2 cellular contexts compared by ENCODE assay signal in genomic region chr2:127108090-127108523, GRCh38.
TF ChIP-seq lines count a peak whose summit lies in the region.

No MANE protein-coding gene starts in this region.

TF ChIP-seq in IMR-90, 13 proteins besides CTCF, POLR2A, EP300 and RAD21 (continued from another document):
- TF ChIP-seq USF2 (IDR thresholded peaks at IDR 0.05; ENCODE audit: low read depth, low read length) (no peak), RCOR1 (IDR thresholded peaks at IDR 0.05; ENCODE audit: insufficient replicate concordance, low read length) (no peak), ELK1 (IDR thresholded peaks at IDR 0.05; ENCODE audit: borderline replicate concordance, low read depth, low read length) (no peak), MAFK (IDR thresholded peaks at IDR 0.05; ENCODE audit: low read depth, low read length) (no peak), NFE2L2 (IDR thresholded peaks at IDR 0.05; ENCODE audit: low read depth, low read length) (no peak), MAZ (IDR thresholded peaks at IDR 0.05; ENCODE audit: borderline replicate concordance, low read depth, low read length) (no peak), FOS (IDR thresholded peaks at IDR 0.05; ENCODE audit: low read depth, low read length) (no peak), BHLHE40 (IDR thresholded peaks at IDR 0.05; ENCODE audit: low read depth, low read length) (no peak)

TF ChIP-seq in neural cell, 6 proteins besides CTCF, POLR2A, EP300 and RAD21:
- TF ChIP-seq REST (IDR thresholded peaks at IDR 0.05; ENCODE audit: borderline replicate concordance) (no peak), MXI1 (conservative IDR thresholded peaks at IDR 0.05; ENCODE audit: poor library complexity, severe bottlenecking) (no peak), SMC3 (conservative IDR thresholded peaks at IDR 0.05; ENCODE audit: poor library complexity) (no peak), POLR2AphosphoS5 (IDR thresholded peaks at IDR 0.05) (no peak), TAF1 (IDR thresholded peaks at IDR 0.05; ENCODE audit: low read depth) (no peak), EZH2 (IDR thresholded peaks at IDR 0.05; ENCODE audit: borderline replicate concordance, insufficient read depth, low read length, poor library complexity, severe bottlenecking) (no peak)
TF ChIP-seq in neural cell: peak in this region for 0.
